9 cellular contexts compared by ENCODE assay signal in the genomic region with DNA sequence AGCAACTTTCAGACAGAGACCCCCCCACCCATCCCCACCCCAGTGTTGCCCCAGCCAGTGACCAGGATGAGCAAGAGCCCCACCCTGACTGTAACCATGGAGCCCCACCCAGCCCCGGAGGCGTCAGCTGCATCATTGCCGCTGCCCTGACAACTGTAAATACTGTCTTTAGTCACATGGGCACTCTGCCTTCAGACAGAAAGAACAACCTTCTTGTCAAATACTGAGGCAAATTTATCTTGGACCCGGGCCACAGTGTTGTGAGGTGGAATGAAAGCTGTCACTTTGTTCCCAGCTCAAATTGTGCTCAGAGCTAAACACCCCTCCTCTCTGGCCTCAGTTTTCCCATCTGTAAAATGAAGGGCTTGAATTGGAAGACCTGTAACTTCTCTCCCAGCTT. TPM values are rescaled to one million over a fixed set of nuclear protein-coding genes. Genes with fewer than 3 reads are reported as not detected.
DNase-seq lines count a peak whose midpoint lies in the region; ATAC-seq, FAIRE-seq and TF ChIP-seq lines count a peak whose summit lies in the region.
"Had no signal": no experiment of that assay in that cellular context is flagged by ENCODE, and none has a peak within 500 bp of the region (broad histone marks: within the 10 kb centered on the region; RNA-seq: fewer than 3 reads in every experiment).

No MANE protein-coding gene starts in this region.

- H3K27ac ChIP-seq in small intestine (ENCODE audit: low read depth in 1 of 2, low read length in 1 of 2) (no peak overlapping the region), mesendoderm (ENCODE audit: low read depth, low read length) (no peak overlapping the region)
- H3K27ac ChIP-seq: pancreas had no signal

- H3K36me3 ChIP-seq in small intestine (ENCODE audit: control insufficient read depth in 2 of 2, insufficient read depth in 2 of 2, low read length in 2 of 2) (no peaks in the 10 kb centered on the region), mesendoderm (ENCODE audit: control insufficient read depth, insufficient read depth, low read length) (no peaks in the 10 kb centered on the region)
- H3K36me3 ChIP-seq: pancreas had no signal

- H3K79me1 ChIP-seq in mesendoderm (ENCODE audit: low read length) = no peaks in the 10 kb centered on the region

- FAIRE-seq in small intestine (lab: Jason Lieb, UNC) (no peak), D721Med (lab: Jason Lieb, UNC) (no peak)
- FAIRE-seq: pancreas had no signal

- H3K4me3 ChIP-seq in small intestine (ENCODE audit: low read depth in 1 of 2, low read length in 2 of 2) (no peak overlapping the region), mesendoderm (ENCODE audit: low read length) (no peak overlapping the region)
- H3K4me3 ChIP-seq: pancreas had no signal

- peaks cover 0 to 2% of the 10 kb centered on the region in 2 donors for H3K4me1 ChIP-seq in small intestine (ENCODE audit: control insufficient read depth in 2 of 2, insufficient read depth in 1 of 2, low read depth in 1 of 2, low read length in 1 of 2)
- no peaks in the 10 kb centered on the region for H3K4me1 ChIP-seq in mesendoderm (ENCODE audit: control insufficient read depth, low read depth, low read length)
- H3K4me1 ChIP-seq: pancreas had no signal

- H4K8ac ChIP-seq in mesendoderm (ENCODE audit: low read depth, low read length) = no peak overlapping the region

- no peak overlapping the region for H3K18ac ChIP-seq in mesendoderm (ENCODE audit: low read length)

- TF ChIP-seq CTCF in D721Med (IDR thresholded peaks at IDR 0.05; ENCODE audit: insufficient read depth, missing control alignments) = no peak

- H2BK120ac ChIP-seq in mesendoderm (ENCODE audit: low read depth, low read length) = no peak overlapping the region

- intact Hi-C loops in sciatic nerve (cut with DNase I) = no loop called here

- H3K9ac ChIP-seq in mesendoderm (ENCODE audit: low read length) = no peak overlapping the region

- no peak overlapping the region for H2AK5ac ChIP-seq in mesendoderm (ENCODE audit: low read length)

- ATAC-seq in sciatic nerve = no peak

- no peak overlapping the region for H3K4me2 ChIP-seq in mesendoderm (ENCODE audit: low read length)

- no peak overlapping the region for H4K5ac ChIP-seq in mesendoderm (ENCODE audit: low read length)

- no peaks in the 10 kb centered on the region for H3K9me3 ChIP-seq in small intestine (ENCODE audit: control insufficient read depth, low read depth)
- H3K9me3 ChIP-seq: pancreas had no signal

- H3K27me3 ChIP-seq in small intestine (ENCODE audit: control insufficient read depth in 2 of 2, insufficient read depth in 2 of 2, low read length in 2 of 2) (no peaks in the 10 kb centered on the region), mesendoderm (ENCODE audit: insufficient read depth, low read length, poor library complexity) (no peaks in the 10 kb centered on the region)
- H3K27me3 ChIP-seq: pancreas had no signal

- H3K23ac ChIP-seq in mesendoderm (ENCODE audit: low read length) = no peak overlapping the region

- no peak overlapping the region for H2BK5ac ChIP-seq in mesendoderm (ENCODE audit: low read length)

- no peak overlapping the region for H2BK15ac ChIP-seq in mesendoderm (replicated peaks; ENCODE audit: low read depth)

- H3K4ac ChIP-seq in mesendoderm (ENCODE audit: low read depth, low read length) = no peak overlapping the region

- no peaks in the 10 kb centered on the region for H3K79me2 ChIP-seq in mesendoderm (ENCODE audit: control insufficient read depth, insufficient read depth, low read length)

- H3K56ac ChIP-seq in mesendoderm (ENCODE audit: low read length) = no peak overlapping the region

- DNase-seq in NCI-H146 (lab: John Stamatoyannopoulos, UW) = peak; percentile 33
- no peak for DNase-seq in NCI-H146 treated with DMSO at 0.1 percent for 48 hours (lab: John Stamatoyannopoulos, UW; ENCODE audit: unreplicated experiment)
- peak; percentile 11 for DNase-seq in NCI-H748 treated with DMSO at 0.1 percent for 48 hours (lab: John Stamatoyannopoulos, UW)
- DNase-seq in dermis microvascular lymphatic vessel endothelial cell (ENCODE audit: low read depth in 2 of 2) = peak; percentile 9 to 34
- peak; percentile 61 for DNase-seq in small intestine
- DNase-seq in D721Med (ENCODE audit: insufficient read length, low spot score) = no peak
- DNase-seq in sciatic nerve (ENCODE audit: low spot score) = no peak
- no peak for DNase-seq in mesendoderm
- DNase-seq: pancreas had no signal

- WGBS in small intestine, 3 donors = 3 to 23% (median 18%) methylated on average over 4 of the region's 4 CpGs
- no CpG with 5 or more reads among the region's 4 CpGs for WGBS in mesendoderm (ENCODE audit: extremely low coverage, insufficient coverage, low lambda C conversion rate)

RNA-seq across cellular contexts. Expression of a gene that starts 23.8 kb away (rescaled TPM):
- total RNA-seq in dermis microvascular lymphatic vessel endothelial cell (6.7 and 8.2 TPM in 2 replicates), sciatic nerve (3.1 TPM)
- 1 to 10 TPM; 2.2 to 3.5 (median 2.2) TPM for polyA plus RNA-seq in small intestine
- 4.0 TPM for polyA plus RNA-seq in mesendoderm (2013, experiment 1 of 2)
- 4.3 TPM for polyA plus RNA-seq in mesendoderm (2013, experiment 2 of 2)

RNA-seq across cellular contexts. Expression of a gene that starts 24.0 kb away (rescaled TPM):
- total RNA-seq in dermis microvascular lymphatic vessel endothelial cell = 36.8 and 45.6 TPM in 2 replicates
- 10 to 100 TPM; 43.6 to 66.2 (median 49.2) TPM for polyA plus RNA-seq in small intestine
- total RNA-seq in sciatic nerve = 32.9 TPM
- polyA plus RNA-seq in mesendoderm (2013, experiment 1 of 2) = 77.5 TPM
- polyA plus RNA-seq in mesendoderm (2013, experiment 2 of 2) = 81.0 TPM

RNA-seq across cellular contexts. Expression of a gene that starts 40.5 kb away (rescaled TPM):
- 1.9 and 2.3 TPM in 2 replicates for total RNA-seq in dermis microvascular lymphatic vessel endothelial cell
- polyA plus RNA-seq in small intestine = 1 to 10 TPM; 1.3 to 1.8 (median 1.4) TPM
- 3.5 TPM for total RNA-seq in sciatic nerve
- 120 TPM for polyA plus RNA-seq in mesendoderm (2013, experiment 1 of 2)
- polyA plus RNA-seq in mesendoderm (2013, experiment 2 of 2) = 118 TPM

RNA-seq across cellular contexts. Expression of a gene that starts 51.1 kb away (rescaled TPM):
- 28.6 and 33.0 TPM in 2 replicates for total RNA-seq in dermis microvascular lymphatic vessel endothelial cell
- 10 to 100 TPM; 24.9 to 30.1 (median 27.7) TPM for polyA plus RNA-seq in small intestine
- 57.6 TPM for total RNA-seq in sciatic nerve
- polyA plus RNA-seq in mesendoderm (2013, experiment 1 of 2) = 118 TPM
- polyA plus RNA-seq in mesendoderm (2013, experiment 2 of 2) = 114 TPM

Comparison
In these comparisons a context has a peak if more than half of its experiments do, and no peak if none do; other contexts are left out.
1. DNase-seq: peak in NCI-H146 (single experiment), NCI-H748 treated with DMSO at 0.1 percent for 48 hours (single experiment), dermis microvascular lymphatic vessel endothelial cell (2 of 2) and small intestine (single experiment); none in NCI-H146 treated with DMSO at 0.1 percent for 48 hours (single experiment), D721Med (single experiment), sciatic nerve (single experiment) and mesendoderm (single experiment).